1 cellular context compared by ENCODE assay signal in the genomic region with DNA sequence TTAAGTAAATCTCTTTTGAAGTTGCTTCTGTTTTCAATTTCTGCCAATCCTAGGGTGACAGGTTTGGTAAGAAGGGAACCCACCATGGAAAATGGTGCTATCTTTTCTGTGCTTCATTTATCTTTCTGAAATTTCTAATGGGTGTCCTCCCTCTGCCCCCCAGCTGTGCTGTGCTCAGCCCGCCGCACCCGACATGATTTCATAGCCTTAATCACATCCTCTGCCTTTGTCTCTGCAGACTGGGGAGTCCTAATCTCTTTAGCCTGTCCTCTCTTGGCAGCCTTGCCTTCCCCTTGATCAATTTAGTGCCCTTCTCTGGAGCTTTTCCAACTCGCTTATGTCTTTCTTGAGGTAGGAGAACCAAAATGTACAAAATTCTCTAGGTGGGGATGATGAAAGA.
TF ChIP-seq lines count a peak whose summit lies in the region.

No MANE protein-coding gene starts in this region.

TF ChIP-seq in IMR-90, 13 proteins besides CTCF, POLR2A, EP300 and RAD21:
- TF ChIP-seq MAFK (IDR thresholded peaks at IDR 0.05; ENCODE audit: low read depth, low read length) = no peak
- TF ChIP-seq SMC3 (IDR thresholded peaks at IDR 0.05; ENCODE audit: low read depth, low read length) = no peak
- TF ChIP-seq BHLHE40 (IDR thresholded peaks at IDR 0.05; ENCODE audit: low read depth, low read length) = no peak
- TF ChIP-seq NFE2L2 (IDR thresholded peaks at IDR 0.05; ENCODE audit: low read depth, low read length) = no peak
- TF ChIP-seq, protein P1, sequence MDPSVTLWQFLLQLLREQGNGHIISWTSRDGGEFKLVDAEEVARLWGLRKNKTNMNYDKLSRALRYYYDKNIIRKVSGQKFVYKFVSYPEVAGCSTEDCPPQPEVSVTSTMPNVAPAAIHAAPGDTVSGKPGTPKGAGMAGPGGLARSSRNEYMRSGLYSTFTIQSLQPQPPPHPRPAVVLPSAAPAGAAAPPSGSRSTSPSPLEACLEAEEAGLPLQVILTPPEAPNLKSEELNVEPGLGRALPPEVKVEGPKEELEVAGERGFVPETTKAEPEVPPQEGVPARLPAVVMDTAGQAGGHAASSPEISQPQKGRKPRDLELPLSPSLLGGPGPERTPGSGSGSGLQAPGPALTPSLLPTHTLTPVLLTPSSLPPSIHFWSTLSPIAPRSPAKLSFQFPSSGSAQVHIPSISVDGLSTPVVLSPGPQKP (IDR thresholded peaks at IDR 0.05; ENCODE audit: borderline replicate concordance, low read depth, low read length) = no peak
- TF ChIP-seq USF2 (IDR thresholded peaks at IDR 0.05; ENCODE audit: low read depth, low read length) = no peak
- TF ChIP-seq MAZ (IDR thresholded peaks at IDR 0.05; ENCODE audit: borderline replicate concordance, low read depth, low read length) = no peak
- TF ChIP-seq RCOR1 (IDR thresholded peaks at IDR 0.05; ENCODE audit: insufficient replicate concordance, low read length) = no peak
- TF ChIP-seq FOS (IDR thresholded peaks at IDR 0.05; ENCODE audit: low read depth, low read length) = no peak
- no peak for TF ChIP-seq CHD1 (IDR thresholded peaks at IDR 0.05; ENCODE audit: low read depth, low read length)
- TF ChIP-seq RFX5 (IDR thresholded peaks at IDR 0.05; ENCODE audit: low read depth, low read length) = no peak
- no peak for TF ChIP-seq CEBPB (IDR thresholded peaks at IDR 0.05; ENCODE audit: low read depth, low read length)
- TF ChIP-seq MXI1 (IDR thresholded peaks at IDR 0.05; ENCODE audit: borderline replicate concordance, low read depth, low read length) = no peak
TF ChIP-seq in IMR-90: peak in this region for 0.
